19 cellular contexts compared by ENCODE assay signal in the genomic region with DNA sequence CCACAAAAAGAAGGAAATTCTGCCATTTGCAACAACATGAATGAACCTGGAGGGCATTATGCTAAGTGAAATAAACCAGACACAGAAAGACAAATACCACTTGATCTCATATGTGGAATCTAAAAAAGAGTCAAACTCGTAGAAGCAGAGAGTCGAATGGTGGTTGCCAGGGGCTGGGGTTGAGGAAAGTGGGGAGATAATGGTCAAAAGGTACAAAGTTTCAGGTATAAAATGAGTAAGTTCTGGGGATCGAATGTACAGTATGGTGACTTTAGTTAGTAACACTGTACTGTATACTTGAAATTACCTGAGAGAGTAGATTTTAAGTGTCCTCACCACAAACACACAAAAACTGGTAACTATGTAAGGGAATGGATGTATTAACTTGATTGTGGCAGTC.
DNase-seq lines count a peak whose midpoint lies in the region; ATAC-seq and TF ChIP-seq lines count a peak whose summit lies in the region.
"Had no signal": no experiment of that assay in that cellular context is flagged by ENCODE, and none has a peak within 500 bp of the region (broad histone marks: within the 10 kb centered on the region; RNA-seq: fewer than 3 reads in every experiment).

No MANE protein-coding gene starts in this region.

- peaks cover 19% of the 10 kb centered on the region for H3K4me1 Mint-ChIP-seq in activated T-cell treated with anti-CD3 and anti-CD28 coated beads, Interleukin-2, amount 50 U/mL, for 72 hours (ENCODE audit: low read depth)
- H3K4me1 Mint-ChIP-seq in activated T-cell treated with anti-CD3 and anti-CD28 coated beads, Interleukin-2, amount 50 U/mL, for 24 hours (ENCODE audit: low read depth) = peaks cover 10% of the 10 kb centered on the region
- H3K4me1 Mint-ChIP-seq in stimulated activated naive CD8-positive, alpha-beta T cell treated with anti-CD3 and anti-CD28 coated beads, Interleukin-15, amount 100 ng/mL, for 72 hours = peaks cover 28% of the 10 kb centered on the region
- no peaks in the 10 kb centered on the region for H3K4me1 Mint-ChIP-seq in activated naive CD4-positive, alpha-beta T cell treated with anti-CD3 and anti-CD28 coated beads, Interleukin-2, amount 10 ng/mL, durations not matched to agents 7 days and 5 days

- H3K4me1 ChIP-seq in right atrium auricular region = no peaks in the 10 kb centered on the region

- H3K4me3 Mint-ChIP-seq in activated T-cell treated with anti-CD3 and anti-CD28 coated beads, Interleukin-2, amount 50 U/mL, for 72 hours = no peak overlapping the region
- H3K4me3 Mint-ChIP-seq in activated T-cell treated with anti-CD3 and anti-CD28 coated beads, Interleukin-2, amount 50 U/mL, for 24 hours = no peak overlapping the region
- H3K4me3 Mint-ChIP-seq in stimulated activated naive CD8-positive, alpha-beta T cell treated with anti-CD3 and anti-CD28 coated beads, Interleukin-15, amount 100 ng/mL, for 72 hours = no peak overlapping the region
- H3K4me3 Mint-ChIP-seq in activated naive CD4-positive, alpha-beta T cell treated with anti-CD3 and anti-CD28 coated beads, Interleukin-2, amount 10 ng/mL, durations not matched to agents 7 days and 5 days = no peak overlapping the region
- H3K4me3 Mint-ChIP-seq: CD4-positive, alpha-beta T cell; H9 had no signal

- CTCF ChIA-PET in activated naive CD4-positive, alpha-beta T cell treated with anti-CD3 and anti-CD28 coated beads, Interleukin-2, amount 10 ng/mL, durations not matched to agents 7 days and 5 days (lab: Charles Lee) = no interaction called here

- H3K27ac Mint-ChIP-seq in activated T-cell treated with anti-CD3 and anti-CD28 coated beads, Interleukin-2, amount 50 U/mL, for 72 hours = no peak overlapping the region
- no peak overlapping the region for H3K27ac Mint-ChIP-seq in activated T-cell treated with anti-CD3 and anti-CD28 coated beads, Interleukin-2, amount 50 U/mL, for 24 hours
- H3K27ac Mint-ChIP-seq in stimulated activated naive CD8-positive, alpha-beta T cell treated with anti-CD3 and anti-CD28 coated beads, Interleukin-15, amount 100 ng/mL, for 72 hours = no peak overlapping the region
- H3K27ac Mint-ChIP-seq in activated naive CD4-positive, alpha-beta T cell treated with anti-CD3 and anti-CD28 coated beads, Interleukin-2, amount 10 ng/mL, durations not matched to agents 7 days and 5 days = no peak overlapping the region
- H3K27ac Mint-ChIP-seq: CD4-positive, alpha-beta T cell; H9 had no signal

- H3K36me3 Mint-ChIP-seq in activated T-cell treated with anti-CD3 and anti-CD28 coated beads, Interleukin-2, amount 50 U/mL, for 72 hours (ENCODE audit: insufficient read depth in 2 of 2) = peaks cover 0 to 2% of the 10 kb centered on the region in 2 donors
- no peaks in the 10 kb centered on the region for H3K36me3 Mint-ChIP-seq in activated T-cell treated with anti-CD3 and anti-CD28 coated beads, Interleukin-2, amount 50 U/mL, for 24 hours (ENCODE audit: low read depth)
- no peaks in the 10 kb centered on the region for H3K36me3 Mint-ChIP-seq in activated naive CD4-positive, alpha-beta T cell treated with anti-CD3 and anti-CD28 coated beads, Interleukin-2, amount 10 ng/mL, durations not matched to agents 7 days and 5 days

- no peak for TF ChIP-seq CTCF in right atrium auricular region (IDR thresholded peaks at IDR 0.05)

- DNase-seq in activated T-cell treated with anti-CD3 and anti-CD28 coated beads, Interleukin-2, amount 50 U/mL, for 72 hours = peak; percentile 5 to 19
- DNase-seq in activated T-cell treated with anti-CD3 and anti-CD28 coated beads, Interleukin-2, amount 50 U/mL, for 24 hours = no peak
- DNase-seq in stimulated activated naive CD8-positive, alpha-beta T cell treated with anti-CD3 and anti-CD28 coated beads, Interleukin-15, amount 100 ng/mL, for 72 hours = no peak
- DNase-seq in islet precursor cell (no peak), right atrium auricular region (ENCODE audit: low spot score) (no peak)
- no peak for DNase-seq in activated naive CD4-positive, alpha-beta T cell treated with anti-CD3 and anti-CD28 coated beads, Interleukin-2, amount 10 ng/mL, durations not matched to agents 7 days and 5 days
- DNase-seq: Caco-2; CD4-positive, alpha-beta T cell; H9; MM.1S; NCI-H1092; NCI-H1436 treated with DMSO at 0.1 percent for 48 hours; NCI-H2029 treated with DMSO at 0.1 percent for 48 hours; NCI-H446 treated with DMSO at 0.1 percent for 48 hours; NCI-H82; SHP77 had no signal

- no peak overlapping the region for H3K27ac ChIP-seq in right atrium auricular region
- H3K27ac ChIP-seq: SK-N-MC had no signal

- H3K9me3 Mint-ChIP-seq in activated T-cell treated with anti-CD3 and anti-CD28 coated beads, Interleukin-2, amount 50 U/mL, for 72 hours = peaks cover 0 to 1% of the 10 kb centered on the region in 2 donors
- no peaks in the 10 kb centered on the region for H3K9me3 Mint-ChIP-seq in activated T-cell treated with anti-CD3 and anti-CD28 coated beads, Interleukin-2, amount 50 U/mL, for 24 hours
- H3K9me3 Mint-ChIP-seq in stimulated activated naive CD8-positive, alpha-beta T cell treated with anti-CD3 and anti-CD28 coated beads, Interleukin-15, amount 100 ng/mL, for 72 hours = no peaks in the 10 kb centered on the region
- no peaks in the 10 kb centered on the region for H3K9me3 Mint-ChIP-seq in activated naive CD4-positive, alpha-beta T cell treated with anti-CD3 and anti-CD28 coated beads, Interleukin-2, amount 10 ng/mL, durations not matched to agents 7 days and 5 days
- H3K9me3 Mint-ChIP-seq: CD4-positive, alpha-beta T cell; H9 had no signal

- peaks cover 21% of the 10 kb centered on the region for H3K27me3 Mint-ChIP-seq in activated T-cell treated with anti-CD3 and anti-CD28 coated beads, Interleukin-2, amount 50 U/mL, for 72 hours (ENCODE audit: low read depth)
- H3K27me3 Mint-ChIP-seq in activated T-cell treated with anti-CD3 and anti-CD28 coated beads, Interleukin-2, amount 50 U/mL, for 24 hours = no peaks in the 10 kb centered on the region
- H3K27me3 Mint-ChIP-seq in stimulated activated naive CD8-positive, alpha-beta T cell treated with anti-CD3 and anti-CD28 coated beads, Interleukin-15, amount 100 ng/mL, for 72 hours = peaks cover 11% of the 10 kb centered on the region
- H3K27me3 Mint-ChIP-seq in activated naive CD4-positive, alpha-beta T cell treated with anti-CD3 and anti-CD28 coated beads, Interleukin-2, amount 10 ng/mL, durations not matched to agents 7 days and 5 days = peaks cover 10% of the 10 kb centered on the region
- H3K27me3 Mint-ChIP-seq: CD4-positive, alpha-beta T cell had no signal

- no peaks in the 10 kb centered on the region for H3K27me3 ChIP-seq in right atrium auricular region

- H3K9me3 ChIP-seq in right atrium auricular region = no peaks in the 10 kb centered on the region
- H3K9me3 ChIP-seq: Caco-2 had no signal

- no peaks in the 10 kb centered on the region for H3K36me3 ChIP-seq in right atrium auricular region

- peak; percentile 20 to 25 for ATAC-seq in activated T-cell treated with anti-CD3 and anti-CD28 coated beads, Interleukin-2, amount 50 U/mL, for 72 hours (replicated peaks in 1 of 2)
- peak; percentile 32 for ATAC-seq in HG02884 (IDR thresholded peaks at IDR 0.05; ENCODE audit: unreplicated experiment)
- ATAC-seq in HG03565 (IDR thresholded peaks at IDR 0.05; ENCODE audit: unreplicated experiment) = peak; percentile 39
- ATAC-seq in stimulated activated naive CD8-positive, alpha-beta T cell treated with anti-CD3 and anti-CD28 coated beads, Interleukin-15, amount 100 ng/mL, for 72 hours = no peak

- no peak overlapping the region for H3K4me3 ChIP-seq in right atrium auricular region
- H3K4me3 ChIP-seq: SK-N-MC had no signal

Comparison
In these comparisons a context has a peak if more than half of its experiments do, and no peak if none do; other contexts are left out.
1. DNase-seq: peak in activated T-cell treated with anti-CD3 and anti-CD28 coated beads, Interleukin-2, amount 50 U/mL, for 72 hours (2 of 2); none in activated T-cell treated with anti-CD3 and anti-CD28 coated beads, Interleukin-2, amount 50 U/mL, for 24 hours (single experiment), stimulated activated naive CD8-positive, alpha-beta T cell treated with anti-CD3 and anti-CD28 coated beads, Interleukin-15, amount 100 ng/mL, for 72 hours (0 of 2), islet precursor cell (single experiment), right atrium auricular region (single experiment) and activated naive CD4-positive, alpha-beta T cell treated with anti-CD3 and anti-CD28 coated beads, Interleukin-2, amount 10 ng/mL, durations not matched to agents 7 days and 5 days (single experiment).